Comparison of ENCODE assay signal across 8 cellular contexts in the genomic region with DNA sequence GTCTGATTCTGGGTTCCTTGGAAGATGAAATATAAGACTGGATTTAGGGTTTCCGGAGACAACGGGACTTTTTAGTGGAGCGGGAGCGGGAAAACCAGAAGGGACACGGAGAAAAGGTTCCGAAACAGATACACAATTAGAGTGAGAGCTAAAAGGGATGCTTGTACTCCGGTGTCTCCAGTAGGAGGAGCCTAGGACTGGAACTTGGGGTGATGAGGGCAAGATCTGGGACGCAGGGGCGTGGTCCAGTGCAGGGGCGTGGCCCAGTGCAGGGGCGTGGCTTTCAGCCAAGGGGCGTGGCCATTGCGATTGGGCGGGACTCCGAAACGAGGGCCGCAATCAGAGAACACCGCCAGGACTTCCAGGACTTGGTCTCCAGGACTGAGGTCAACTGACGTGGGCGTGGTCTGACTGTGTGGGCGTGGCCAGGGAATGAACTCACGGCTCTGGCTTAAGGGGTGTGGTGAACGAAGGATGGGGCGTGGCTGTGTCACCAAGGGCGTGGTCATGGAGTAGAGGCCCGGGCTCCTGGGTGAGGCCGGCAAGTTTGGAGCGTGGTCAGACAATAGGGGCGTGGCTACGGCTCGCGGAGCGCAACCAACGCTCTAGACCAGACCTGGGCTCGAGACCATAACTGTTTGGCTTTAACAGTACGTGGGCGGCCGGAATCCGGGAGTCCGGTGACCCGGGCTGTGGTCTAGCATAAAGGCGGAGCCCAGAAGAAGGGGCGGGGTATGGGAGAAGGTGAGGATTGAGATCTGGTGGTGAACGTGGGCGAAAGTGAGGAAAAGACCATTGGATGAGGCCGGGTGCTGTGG. TPM values are rescaled to one million over a fixed set of nuclear protein-coding genes. Genes with fewer than 3 reads are reported as not detected.
A peak's percentile ranks its signal among the peaks of the same experiment; 100 is the strongest.
DNase-seq lines count a peak whose midpoint lies in the region; ATAC-seq and TF ChIP-seq lines count a peak whose summit lies in the region.

A gene (plus strand): TSS at position 613 of the 818 bp plus-strand sequence. CDS start 122 bp downstream, at position 735.

- H3K23ac ChIP-seq in H9 (ENCODE audit: insufficient read length, low read depth, low read length), result no peak within 1 kb of the TSS

- no peaks in the 10 kb centered on the region for H4K20me1 ChIP-seq in H9 (ENCODE audit: control insufficient read depth, insufficient read depth, insufficient read length)

- WGBS in H9 (ENCODE audit: extremely low coverage, insufficient read length, low lambda C conversion rate), result no CpG with 5 or more reads among the region's 46 CpGs

- no peak within 1 kb of the TSS for H2AK5ac ChIP-seq in H9 (ENCODE audit: insufficient read length, low read length)

- peaks cover 6% of the 10 kb centered on the region; the same call in 1 of the 2 replicates for H3K79me2 ChIP-seq in H9 (ENCODE audit: insufficient read depth, low read length)

- no peak within 1 kb of the TSS for H3K27ac Mint-ChIP-seq in CD4-positive, CD25-positive, alpha-beta regulatory T cell
- peak within 1 kb of the TSS in 2 of 3 experiments; percentile 11 to 56; a peak in 2 of 7 replicates for H3K27ac Mint-ChIP-seq in H9
- no peak within 1 kb of the TSS for H3K27ac Mint-ChIP-seq in activated CD4-positive, alpha-beta memory T cell treated with anti-CD3 and anti-CD28 coated beads, Interleukin-2, amount 10 ng/mL, durations not matched to agents 7 days and 5 days
- no peak within 1 kb of the TSS for H3K27ac Mint-ChIP-seq in effector memory CD8-positive, alpha-beta T cell

- H3K9ac ChIP-seq in H9 (ENCODE audit: extremely low read depth, insufficient read length, low read length), result peak within 1 kb of the TSS; percentile 59

- H3K4ac ChIP-seq in H9 (ENCODE audit: low read depth, low read length), result no peak within 1 kb of the TSS

- TF ChIP-seq CTCF in H9 (conservative IDR thresholded peaks at IDR 0.05), result peak; percentile 40

- H3K4me1 ChIP-seq in CD4-positive, CD25-positive, alpha-beta regulatory T cell (ENCODE audit: control insufficient read depth, insufficient read depth, low read length, poor library complexity, severe bottlenecking), result peaks cover 33% of the 10 kb centered on the region
- no peaks in the 10 kb centered on the region; the same call in 1 of the 2 replicates for H3K4me1 ChIP-seq in H9 (ENCODE audit: insufficient read depth, low read length)

- H4K8ac ChIP-seq in H9 (replicated peaks; ENCODE audit: insufficient read length, low read depth, low read length), result no peak within 1 kb of the TSS

- peak within 1 kb of the TSS; percentile 44 for H3K4me3 ChIP-seq in CD4-positive, CD25-positive, alpha-beta regulatory T cell (ENCODE audit: low read depth, low read length)

- H3K9me3 Mint-ChIP-seq in CD4-positive, CD25-positive, alpha-beta regulatory T cell, result peaks cover 0 to 2% (median 0%) of the 10 kb centered on the region in 7 donors
- peaks cover 0 to 3% of the 10 kb centered on the region in 2 experiments; a peak in 1 of 5 replicates for H3K9me3 Mint-ChIP-seq in H9
- H3K9me3 Mint-ChIP-seq in activated CD4-positive, alpha-beta memory T cell treated with anti-CD3 and anti-CD28 coated beads, Interleukin-2, amount 10 ng/mL, durations not matched to agents 7 days and 5 days, result no peaks in the 10 kb centered on the region
- no peaks in the 10 kb centered on the region for H3K9me3 Mint-ChIP-seq in effector memory CD8-positive, alpha-beta T cell

- no peaks in the 10 kb centered on the region for H3K9me3 ChIP-seq in CD4-positive, CD25-positive, alpha-beta regulatory T cell (ENCODE audit: control insufficient read depth in 2 of 2, low read length in 2 of 2)
- no peaks in the 10 kb centered on the region for H3K9me3 ChIP-seq in H9 (ENCODE audit: control insufficient read depth, low read depth, low read length)

- no peak within 1 kb of the TSS for H3K27ac ChIP-seq in CD4-positive, CD25-positive, alpha-beta regulatory T cell (ENCODE audit: insufficient read depth, low read length, poor library complexity, severe bottlenecking)
- H3K27ac ChIP-seq in H9 (ENCODE audit: insufficient read length, low read depth, low read length), result no peak within 1 kb of the TSS

- H2BK120ac ChIP-seq in H9 (ENCODE audit: low read depth, low read length, poor library complexity, severe bottlenecking), result no peak within 1 kb of the TSS

- H3K4me3 Mint-ChIP-seq in CD4-positive, CD25-positive, alpha-beta regulatory T cell, result no peak within 1 kb of the TSS
- H3K4me3 Mint-ChIP-seq in H9, result no peak within 1 kb of the TSS; a peak in 1 of 5 replicates
- H3K4me3 Mint-ChIP-seq in activated CD4-positive, alpha-beta memory T cell treated with anti-CD3 and anti-CD28 coated beads, Interleukin-2, amount 10 ng/mL, durations not matched to agents 7 days and 5 days, result no peak within 1 kb of the TSS
- no peak within 1 kb of the TSS for H3K4me3 Mint-ChIP-seq in effector memory CD8-positive, alpha-beta T cell

- no peak within 1 kb of the TSS for H2BK5ac ChIP-seq in H9 (ENCODE audit: insufficient read length, low read length)

- CTCF ChIA-PET in activated CD4-positive, alpha-beta memory T cell treated with anti-CD3 and anti-CD28 coated beads, Interleukin-2, amount 10 ng/mL, durations not matched to agents 7 days and 5 days (lab: Charles Lee), result interaction anchor here (0.8 kb wide), 1 partner anchor 37 kb away, joined by 4 read pairs; no protein-coding TSS in a partner anchor

- H3K14ac ChIP-seq in H9 (ENCODE audit: insufficient read depth, low read length), result 0 out of 2 replicates have a peak within 1 kb of the TSS, but pooled peaks have one; percentile 71

- no peak within 1 kb of the TSS for H2BK20ac ChIP-seq in H9 (ENCODE audit: low read depth, low read length, poor library complexity, severe bottlenecking)

- H2BK15ac ChIP-seq in H9 (ENCODE audit: low read depth, low read length), result no peak within 1 kb of the TSS

- H2AFZ ChIP-seq in H9 (ENCODE audit: low read length), result no peak within 1 kb of the TSS

- peak; percentile 46 to 63 (median 50) for DNase-seq in CD4-positive, CD25-positive, alpha-beta regulatory T cell
- DNase-seq in H9 (peak; percentile 100), NCI-H446 treated with DMSO at 0.1 percent for 48 hours (lab: John Stamatoyannopoulos, UW) (peak; percentile 94), lung microvascular endothelial cell (ENCODE audit: low read depth in 2 of 2) (peak; percentile 99 to 100)
- peak; percentile 91 for DNase-seq in activated CD4-positive, alpha-beta memory T cell treated with anti-CD3 and anti-CD28 coated beads, Interleukin-2, amount 10 ng/mL, durations not matched to agents 7 days and 5 days
- peak; percentile 51 to 71 (median 53) for DNase-seq in effector memory CD8-positive, alpha-beta T cell
- peak in 2 of 3 donors; percentile 35 to 44 for DNase-seq in stimulated activated CD4-positive, alpha-beta T cell treated with anti-CD3 and anti-CD28 coated beads, TNF-alpha, amount 100 ng/mL, for 1 hour (ENCODE audit: low read depth in 3 of 3, low spot score in 1 of 3)

- H2BK12ac ChIP-seq in H9 (ENCODE audit: insufficient read length, low read depth, low read length), result no peak within 1 kb of the TSS

- H3K23me2 ChIP-seq in H9 (ENCODE audit: insufficient read length, low read depth, low read length, poor library complexity, severe bottlenecking), result peaks cover 8% of the 10 kb centered on the region

- H3K36me3 ChIP-seq in CD4-positive, CD25-positive, alpha-beta regulatory T cell (ENCODE audit: control insufficient read depth, insufficient read depth, low read length), result no peaks in the 10 kb centered on the region

- peak within 1 kb of the TSS; percentile 8 for H3K18ac ChIP-seq in H9 (ENCODE audit: insufficient read length, low read depth, low read length)

- peaks cover 14% of the 10 kb centered on the region for H3K27me3 ChIP-seq in CD4-positive, CD25-positive, alpha-beta regulatory T cell (ENCODE audit: control insufficient read depth, insufficient read depth, low read length)
- H3K27me3 ChIP-seq in H9 (ENCODE audit: insufficient read depth, low read length), result no peaks in the 10 kb centered on the region

- ATAC-seq in CD4-positive, CD25-positive, alpha-beta regulatory T cell (ENCODE audit: low read depth in 2 of 2), result peak; percentile 65 to 69
- peak; percentile 76 for ATAC-seq in effector memory CD8-positive, alpha-beta T cell (replicated peaks)
- ATAC-seq in GM21576 (IDR thresholded peaks at IDR 0.05; ENCODE audit: unreplicated experiment), result no peak

- peaks cover 42% of the 10 kb centered on the region for H3K27me3 Mint-ChIP-seq in CD4-positive, CD25-positive, alpha-beta regulatory T cell
- H3K27me3 Mint-ChIP-seq in H9 (ENCODE audit: low read depth), result peaks cover 3% of the 10 kb centered on the region
- H3K27me3 Mint-ChIP-seq in activated CD4-positive, alpha-beta memory T cell treated with anti-CD3 and anti-CD28 coated beads, Interleukin-2, amount 10 ng/mL, durations not matched to agents 7 days and 5 days, result peaks cover 34% of the 10 kb centered on the region
- H3K27me3 Mint-ChIP-seq in effector memory CD8-positive, alpha-beta T cell, result peaks cover 0 to 12% of the 10 kb centered on the region in 2 donors

- POLR2A ChIA-PET in activated CD4-positive, alpha-beta memory T cell treated with anti-CD3 and anti-CD28 coated beads, Interleukin-2, amount 10 ng/mL, durations not matched to agents 7 days and 5 days (lab: Charles Lee), result no interaction called here

- no peak within 1 kb of the TSS for H3T11ph ChIP-seq in H9 (ENCODE audit: low read length)

- no peaks in the 10 kb centered on the region for H3K36me3 Mint-ChIP-seq in CD4-positive, CD25-positive, alpha-beta regulatory T cell
- H3K36me3 Mint-ChIP-seq in H9 (ENCODE audit: insufficient read depth in 1 of 3, low read depth in 3 of 3), result peaks cover 11 to 17% (median 13%) of the 10 kb centered on the region in 3 experiments; a peak in 6 of 7 replicates
- no peaks in the 10 kb centered on the region for H3K36me3 Mint-ChIP-seq in activated CD4-positive, alpha-beta memory T cell treated with anti-CD3 and anti-CD28 coated beads, Interleukin-2, amount 10 ng/mL, durations not matched to agents 7 days and 5 days (ENCODE audit: low read depth)
- no peaks in the 10 kb centered on the region for H3K36me3 Mint-ChIP-seq in effector memory CD8-positive, alpha-beta T cell (ENCODE audit: insufficient read depth)

- peaks cover 0 to 15% (median 3%) of the 10 kb centered on the region in 4 donors for H3K4me1 Mint-ChIP-seq in CD4-positive, CD25-positive, alpha-beta regulatory T cell
- H3K4me1 Mint-ChIP-seq in H9, result peaks cover 4 to 17% of the 10 kb centered on the region in 2 experiments
- H3K4me1 Mint-ChIP-seq in activated CD4-positive, alpha-beta memory T cell treated with anti-CD3 and anti-CD28 coated beads, Interleukin-2, amount 10 ng/mL, durations not matched to agents 7 days and 5 days, result peaks cover 7% of the 10 kb centered on the region
- peaks cover 11% of the 10 kb centered on the region in 2 donors for H3K4me1 Mint-ChIP-seq in effector memory CD8-positive, alpha-beta T cell (ENCODE audit: low read depth in 2 of 2)

- no peak within 1 kb of the TSS for H3K56ac ChIP-seq in H9 (ENCODE audit: insufficient read length, low read depth, low read length)

- peaks cover 6% of the 10 kb centered on the region for H3K79me1 ChIP-seq in H9 (ENCODE audit: insufficient read depth, low read depth, low read length, poor library complexity, severe bottlenecking)

- no peak within 1 kb of the TSS for H4K91ac ChIP-seq in H9 (ENCODE audit: insufficient read length, low read depth, low read length)

- H3K4me2 ChIP-seq in H9 (ENCODE audit: insufficient read depth, insufficient read length, low read length), result peak within 1 kb of the TSS; percentile 96

- no peak within 1 kb of the TSS for H4K5ac ChIP-seq in H9 (ENCODE audit: insufficient read length, low read depth, low read length)

RNA-seq across cellular contexts. Expression of the gene that starts here (rescaled TPM):
- total RNA-seq in CD4-positive, CD25-positive, alpha-beta regulatory T cell, result not detected
- not detected for polyA plus RNA-seq in CD4-positive, CD25-positive, alpha-beta regulatory T cell
- 2.3 and 3.5 TPM in 2 replicates for total RNA-seq in H9 (2021)
- total RNA-seq in activated CD4-positive, alpha-beta memory T cell treated with anti-CD3 and anti-CD28 coated beads, Interleukin-2, amount 10 ng/mL, durations not matched to agents 7 days and 5 days, result not detected
- 0.22 and 0.40 TPM in 2 replicates for total RNA-seq in lung microvascular endothelial cell

Comparison
In these comparisons a context has a peak if more than half of its experiments do, and no peak if none do; other contexts are left out.
1. Peak in DNase-seq, ATAC-seq and H3K4me3 ChIP-seq in CD4-positive, CD25-positive, alpha-beta regulatory T cell; RNA of the gene not detected or under 1 TPM.
2. Peak in DNase-seq in activated CD4-positive, alpha-beta memory T cell treated with anti-CD3 and anti-CD28 coated beads, Interleukin-2, amount 10 ng/mL, durations not matched to agents 7 days and 5 days; RNA of the gene not detected or under 1 TPM.
3. Peak in DNase-seq in lung microvascular endothelial cell; RNA of the gene not detected or under 1 TPM.
4. DNase-seq: peak in every context shown above with its lines; median percentile 100 in H9; 100 in lung microvascular endothelial cell; 94 in NCI-H446 treated with DMSO at 0.1 percent for 48 hours; 91 in activated CD4-positive, alpha-beta memory T cell treated with anti-CD3 and anti-CD28 coated beads, Interleukin-2, amount 10 ng/mL, durations not matched to agents 7 days and 5 days; 53 in effector memory CD8-positive, alpha-beta T cell; 50 in CD4-positive, CD25-positive, alpha-beta regulatory T cell; 40 in stimulated activated CD4-positive, alpha-beta T cell treated with anti-CD3 and anti-CD28 coated beads, TNF-alpha, amount 100 ng/mL, for 1 hour.
5. H3K27ac Mint-ChIP-seq: peak in H9 (2 of 3); none in CD4-positive, CD25-positive, alpha-beta regulatory T cell (0 of 3), activated CD4-positive, alpha-beta memory T cell treated with anti-CD3 and anti-CD28 coated beads, Interleukin-2, amount 10 ng/mL, durations not matched to agents 7 days and 5 days (single experiment) and effector memory CD8-positive, alpha-beta T cell (0 of 2).